Comparison of ENCODE assay signal across 18 cellular contexts in the genomic region with DNA sequence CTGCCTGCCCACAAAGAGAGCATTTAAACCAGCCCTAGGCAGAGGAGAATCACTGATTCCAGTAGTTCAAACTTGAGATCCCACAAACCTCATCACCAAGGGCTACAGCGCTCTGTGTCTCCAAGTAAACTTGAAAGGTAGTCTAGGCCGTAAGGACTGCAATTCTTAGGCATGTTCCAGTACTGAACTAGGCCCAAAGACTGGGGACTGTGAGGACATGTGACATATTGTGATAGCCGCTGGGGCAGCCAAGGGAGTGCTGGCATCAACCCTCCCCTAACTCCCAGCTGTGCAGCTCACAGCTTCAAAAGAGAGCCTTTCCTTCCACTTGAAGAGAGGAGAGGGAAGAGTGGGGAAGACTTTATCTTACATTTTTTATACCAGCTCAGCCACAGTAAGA.
DNase-seq lines count a peak whose midpoint lies in the region; ATAC-seq lines count a peak whose summit lies in the region.
"Had no signal": no experiment of that assay in that cellular context is flagged by ENCODE, and none has a peak within 500 bp of the region (broad histone marks: within the 10 kb centered on the region; RNA-seq: fewer than 3 reads in every experiment).

No MANE protein-coding gene starts in this region.

- H3K27me3 Mint-ChIP-seq in stimulated activated naive CD8-positive, alpha-beta T cell treated with anti-CD3 and anti-CD28 coated beads, Interleukin-15, amount 100 ng/mL, for 72 hours = no peaks in the 10 kb centered on the region
- no peaks in the 10 kb centered on the region for H3K27me3 Mint-ChIP-seq in stimulated activated memory B cell treated with anti-CD40 and anti-IgM and Interleukin-4, amounts not matched to agents 10 μg/mL and 1 μg/mL and 100 μg/mL, for 72 hours
- no peaks in the 10 kb centered on the region for H3K27me3 Mint-ChIP-seq in stimulated activated naive B cell treated with anti-CD40 and anti-IgM and Interleukin-4, amounts not matched to agents 10 μg/mL and 1 μg/mL and 100 μg/mL, for 72 hours
- H3K27me3 Mint-ChIP-seq: B cell; CD4-positive, alpha-beta T cell had no signal

- no CpG with 5 or more reads among the region's 3 CpGs for WGBS in neuronal stem cell (ENCODE audit: extremely low coverage in 2 of 2, insufficient read length in 2 of 2, insufficient replicate concordance in 1 of 2), 2 donors

- H3K18ac ChIP-seq in neuronal stem cell (ENCODE audit: low read length) = no peak overlapping the region

- H3K4me1 ChIP-seq in neuronal stem cell (ENCODE audit: control insufficient read depth in 2 of 2, insufficient read depth in 1 of 2, low read depth in 1 of 2, low read length in 2 of 2) = no peaks in the 10 kb centered on the region
- H3K4me1 ChIP-seq: A549; BLaER1 treated with 17β-estradiol and CSF1 and Interleukin-3, amounts not matched to agents 10 nM and 100 nM; Caco-2 had no signal

- no peaks in the 10 kb centered on the region for H3K36me3 ChIP-seq in neuronal stem cell (replicated peaks in 1 of 2; ENCODE audit: control insufficient read depth in 2 of 2, insufficient read depth in 2 of 2, low read length in 2 of 2)
- H3K36me3 ChIP-seq: BLaER1 treated with 17β-estradiol and CSF1 and Interleukin-3, amounts not matched to agents 10 nM and 100 nM had no signal

- no peak overlapping the region for H2BK12ac ChIP-seq in neuronal stem cell (ENCODE audit: low read length)

- H3K27me3 ChIP-seq in neuronal stem cell (ENCODE audit: control insufficient read depth in 3 of 3, insufficient read depth in 3 of 3, low read depth in 1 of 3, low read length in 3 of 3) = no peaks in the 10 kb centered on the region
- H3K27me3 ChIP-seq: BLaER1 treated with 17β-estradiol and CSF1 and Interleukin-3, amounts not matched to agents 10 nM and 100 nM had no signal

- H2BK15ac ChIP-seq in neuronal stem cell (ENCODE audit: low read length) = no peak overlapping the region

- H3K23ac ChIP-seq in neuronal stem cell (ENCODE audit: low read depth, low read length, poor library complexity) = no peak overlapping the region

- peak overlapping the region; percentile 24 for H2AFZ ChIP-seq in neuronal stem cell (ENCODE audit: low read length)

- no peaks in the 10 kb centered on the region for H3K79me1 ChIP-seq in neuronal stem cell (ENCODE audit: low read depth, low read length)

- H2BK120ac ChIP-seq in neuronal stem cell (ENCODE audit: low read depth, low read length) = no peak overlapping the region

- H3K4ac ChIP-seq in neuronal stem cell (ENCODE audit: low read length) = no peak overlapping the region

- ATAC-seq in stimulated activated naive CD8-positive, alpha-beta T cell treated with anti-CD3 and anti-CD28 coated beads, Interleukin-15, amount 100 ng/mL, for 72 hours = peak; percentile 15
- ATAC-seq in stimulated activated naive CD8-positive, alpha-beta T cell treated with anti-CD3 and anti-CD28 coated beads, Interleukin-15, Interleukin-2, amounts not matched to agents 100 U/mL and 50 U/mL, for 24 hours = no peak
- peak; percentile 57 for ATAC-seq in stimulated activated memory B cell treated with anti-CD40 and anti-IgM and Interleukin-4, amounts not matched to agents 10 μg/mL and 1 μg/mL and 100 μg/mL, for 72 hours
- no peak for ATAC-seq in GM19467 (IDR thresholded peaks at IDR 0.05; ENCODE audit: unreplicated experiment)
- ATAC-seq in stimulated activated naive B cell treated with anti-CD40 and anti-IgM and Interleukin-4, amounts not matched to agents 10 μg/mL and 1 μg/mL and 100 μg/mL, for 72 hours (replicated peaks) = no peak
- ATAC-seq: A549; CD8-positive, alpha-beta T cell had no signal

- H3K27ac ChIP-seq in neuronal stem cell (replicated peaks; ENCODE audit: low read length) = no peak overlapping the region
- H3K27ac ChIP-seq: 22Rv1; A549; BLaER1 treated with 17β-estradiol and CSF1 and Interleukin-3, amounts not matched to agents 10 nM and 100 nM; C4-2B had no signal

- H3K4me1 Mint-ChIP-seq in stimulated activated naive CD8-positive, alpha-beta T cell treated with anti-CD3 and anti-CD28 coated beads, Interleukin-15, amount 100 ng/mL, for 72 hours = no peaks in the 10 kb centered on the region
- no peaks in the 10 kb centered on the region for H3K4me1 Mint-ChIP-seq in stimulated activated memory B cell treated with anti-CD40 and anti-IgM and Interleukin-4, amounts not matched to agents 10 μg/mL and 1 μg/mL and 100 μg/mL, for 72 hours
- H3K4me1 Mint-ChIP-seq in stimulated activated naive B cell treated with anti-CD40 and anti-IgM and Interleukin-4, amounts not matched to agents 10 μg/mL and 1 μg/mL and 100 μg/mL, for 72 hours = no peaks in the 10 kb centered on the region
- H3K4me1 Mint-ChIP-seq: B cell had no signal

- no peak overlapping the region for H3K9ac ChIP-seq in neuronal stem cell (ENCODE audit: low read depth, low read length, poor library complexity)
- H3K9ac ChIP-seq: BLaER1 treated with 17β-estradiol and CSF1 and Interleukin-3, amounts not matched to agents 10 nM and 100 nM had no signal

- H3K27ac Mint-ChIP-seq in stimulated activated naive CD8-positive, alpha-beta T cell treated with anti-CD3 and anti-CD28 coated beads, Interleukin-15, amount 100 ng/mL, for 72 hours = peak overlapping the region in 1 of 2 donors; percentile 20
- no peak overlapping the region for H3K27ac Mint-ChIP-seq in stimulated activated memory B cell treated with anti-CD40 and anti-IgM and Interleukin-4, amounts not matched to agents 10 μg/mL and 1 μg/mL and 100 μg/mL, for 72 hours
- no peak overlapping the region for H3K27ac Mint-ChIP-seq in stimulated activated naive B cell treated with anti-CD40 and anti-IgM and Interleukin-4, amounts not matched to agents 10 μg/mL and 1 μg/mL and 100 μg/mL, for 72 hours
- H3K27ac Mint-ChIP-seq: B cell; CD4-positive, alpha-beta T cell; CD8-positive, alpha-beta T cell had no signal

- no peak overlapping the region for H2BK5ac ChIP-seq in neuronal stem cell (ENCODE audit: low read length)

- H4K8ac ChIP-seq in neuronal stem cell (ENCODE audit: low read depth, low read length) = no peak overlapping the region

- H4K91ac ChIP-seq in neuronal stem cell (ENCODE audit: low read depth, low read length, poor library complexity) = no peak overlapping the region

- no peaks in the 10 kb centered on the region for H3K9me3 ChIP-seq in neuronal stem cell (replicated peaks in 1 of 2; ENCODE audit: control insufficient read depth in 2 of 2, insufficient read depth in 1 of 2, low read depth in 1 of 2, low read length in 2 of 2)
- H3K9me3 ChIP-seq: A549; BLaER1 treated with 17β-estradiol and CSF1 and Interleukin-3, amounts not matched to agents 10 nM and 100 nM; Caco-2 had no signal

- H3K4me3 Mint-ChIP-seq in stimulated activated naive CD8-positive, alpha-beta T cell treated with anti-CD3 and anti-CD28 coated beads, Interleukin-15, amount 100 ng/mL, for 72 hours = no peak overlapping the region
- H3K4me3 Mint-ChIP-seq in stimulated activated memory B cell treated with anti-CD40 and anti-IgM and Interleukin-4, amounts not matched to agents 10 μg/mL and 1 μg/mL and 100 μg/mL, for 72 hours = no peak overlapping the region
- H3K4me3 Mint-ChIP-seq in stimulated activated naive B cell treated with anti-CD40 and anti-IgM and Interleukin-4, amounts not matched to agents 10 μg/mL and 1 μg/mL and 100 μg/mL, for 72 hours = no peak overlapping the region
- H3K4me3 Mint-ChIP-seq: B cell; CD4-positive, alpha-beta T cell; CD8-positive, alpha-beta T cell had no signal

- H3K4me3 ChIP-seq in neuronal stem cell (ENCODE audit: low read length in 2 of 2) = no peak overlapping the region
- H3K4me3 ChIP-seq: A549; BLaER1 treated with 17β-estradiol and CSF1 and Interleukin-3, amounts not matched to agents 10 nM and 100 nM had no signal

- H2AK5ac ChIP-seq in neuronal stem cell (ENCODE audit: low read depth, low read length) = no peak overlapping the region

- no peak overlapping the region for H3K4me2 ChIP-seq in neuronal stem cell (ENCODE audit: insufficient read depth, low read length, poor library complexity, severe bottlenecking)
- H3K4me2 ChIP-seq: A549; BLaER1 treated with 17β-estradiol and CSF1 and Interleukin-3, amounts not matched to agents 10 nM and 100 nM had no signal

- H3K9me3 Mint-ChIP-seq in stimulated activated naive CD8-positive, alpha-beta T cell treated with anti-CD3 and anti-CD28 coated beads, Interleukin-15, amount 100 ng/mL, for 72 hours = no peaks in the 10 kb centered on the region
- no peaks in the 10 kb centered on the region for H3K9me3 Mint-ChIP-seq in stimulated activated memory B cell treated with anti-CD40 and anti-IgM and Interleukin-4, amounts not matched to agents 10 μg/mL and 1 μg/mL and 100 μg/mL, for 72 hours
- no peaks in the 10 kb centered on the region for H3K9me3 Mint-ChIP-seq in stimulated activated naive B cell treated with anti-CD40 and anti-IgM and Interleukin-4, amounts not matched to agents 10 μg/mL and 1 μg/mL and 100 μg/mL, for 72 hours

- no peak for DNase-seq in stimulated activated naive CD8-positive, alpha-beta T cell treated with anti-CD3 and anti-CD28 coated beads, Interleukin-15, amount 100 ng/mL, for 72 hours
- DNase-seq in stimulated activated naive CD8-positive, alpha-beta T cell treated with anti-CD3 and anti-CD28 coated beads, Interleukin-15, Interleukin-2, amounts not matched to agents 100 U/mL and 50 U/mL, for 24 hours = no peak
- DNase-seq in neuronal stem cell (ENCODE audit: low spot score) = no peak
- no peak for DNase-seq in stimulated activated naive B cell treated with anti-CD40 and anti-IgM and Interleukin-4, amounts not matched to agents 10 μg/mL and 1 μg/mL and 100 μg/mL, for 72 hours
- DNase-seq: AML-193; Caco-2; Calu3; CD4-positive, alpha-beta T cell; CD8-positive, alpha-beta T cell; DMS79 treated with DMSO at 0.1 percent for 48 hours; GF-D8 had no signal

- no peak overlapping the region for H3K14ac ChIP-seq in neuronal stem cell (ENCODE audit: low read length)

- no peaks in the 10 kb centered on the region for H3K36me3 Mint-ChIP-seq in stimulated activated memory B cell treated with anti-CD40 and anti-IgM and Interleukin-4, amounts not matched to agents 10 μg/mL and 1 μg/mL and 100 μg/mL, for 72 hours
- H3K36me3 Mint-ChIP-seq in stimulated activated naive B cell treated with anti-CD40 and anti-IgM and Interleukin-4, amounts not matched to agents 10 μg/mL and 1 μg/mL and 100 μg/mL, for 72 hours = no peaks in the 10 kb centered on the region
- H3K36me3 Mint-ChIP-seq: CD8-positive, alpha-beta T cell had no signal

Comparison
In these comparisons a context has a peak if more than half of its experiments do, and no peak if none do; other contexts are left out.
1. ATAC-seq: peak in stimulated activated naive CD8-positive, alpha-beta T cell treated with anti-CD3 and anti-CD28 coated beads, Interleukin-15, amount 100 ng/mL, for 72 hours (single experiment) and stimulated activated memory B cell treated with anti-CD40 and anti-IgM and Interleukin-4, amounts not matched to agents 10 μg/mL and 1 μg/mL and 100 μg/mL, for 72 hours (single experiment); none in stimulated activated naive CD8-positive, alpha-beta T cell treated with anti-CD3 and anti-CD28 coated beads, Interleukin-15, Interleukin-2, amounts not matched to agents 100 U/mL and 50 U/mL, for 24 hours (single experiment), GM19467 (single experiment) and stimulated activated naive B cell treated with anti-CD40 and anti-IgM and Interleukin-4, amounts not matched to agents 10 μg/mL and 1 μg/mL and 100 μg/mL, for 72 hours (0 of 2).